1 cellular context compared by ENCODE assay signal in the genomic region with DNA sequence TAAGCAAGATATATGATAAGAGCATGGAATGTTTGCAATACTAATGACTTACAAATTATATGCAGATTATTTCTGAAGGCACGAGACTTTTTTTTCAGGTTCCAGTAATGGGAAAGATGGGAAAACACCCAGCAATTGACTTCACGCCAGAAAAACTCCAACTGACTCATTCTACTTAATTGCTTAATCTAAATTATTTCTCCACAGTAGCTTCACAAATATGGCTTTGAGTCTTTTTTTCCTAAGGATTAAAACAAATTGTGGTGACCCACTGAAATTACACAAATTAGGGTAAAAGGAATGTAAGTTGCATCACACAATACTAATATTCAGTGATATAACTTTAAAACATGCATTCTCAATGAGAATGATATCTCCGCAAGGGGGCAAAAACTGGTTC.
A peak's percentile ranks its signal among the peaks of the same experiment; 100 is the strongest.
TF ChIP-seq lines count a peak whose summit lies in the region.

No MANE protein-coding gene starts in this region.

TF ChIP-seq in HCT116, 20 proteins besides CTCF, POLR2A, EP300 and RAD21 (continued from another document):
- TF ChIP-seq, protein P1, sequence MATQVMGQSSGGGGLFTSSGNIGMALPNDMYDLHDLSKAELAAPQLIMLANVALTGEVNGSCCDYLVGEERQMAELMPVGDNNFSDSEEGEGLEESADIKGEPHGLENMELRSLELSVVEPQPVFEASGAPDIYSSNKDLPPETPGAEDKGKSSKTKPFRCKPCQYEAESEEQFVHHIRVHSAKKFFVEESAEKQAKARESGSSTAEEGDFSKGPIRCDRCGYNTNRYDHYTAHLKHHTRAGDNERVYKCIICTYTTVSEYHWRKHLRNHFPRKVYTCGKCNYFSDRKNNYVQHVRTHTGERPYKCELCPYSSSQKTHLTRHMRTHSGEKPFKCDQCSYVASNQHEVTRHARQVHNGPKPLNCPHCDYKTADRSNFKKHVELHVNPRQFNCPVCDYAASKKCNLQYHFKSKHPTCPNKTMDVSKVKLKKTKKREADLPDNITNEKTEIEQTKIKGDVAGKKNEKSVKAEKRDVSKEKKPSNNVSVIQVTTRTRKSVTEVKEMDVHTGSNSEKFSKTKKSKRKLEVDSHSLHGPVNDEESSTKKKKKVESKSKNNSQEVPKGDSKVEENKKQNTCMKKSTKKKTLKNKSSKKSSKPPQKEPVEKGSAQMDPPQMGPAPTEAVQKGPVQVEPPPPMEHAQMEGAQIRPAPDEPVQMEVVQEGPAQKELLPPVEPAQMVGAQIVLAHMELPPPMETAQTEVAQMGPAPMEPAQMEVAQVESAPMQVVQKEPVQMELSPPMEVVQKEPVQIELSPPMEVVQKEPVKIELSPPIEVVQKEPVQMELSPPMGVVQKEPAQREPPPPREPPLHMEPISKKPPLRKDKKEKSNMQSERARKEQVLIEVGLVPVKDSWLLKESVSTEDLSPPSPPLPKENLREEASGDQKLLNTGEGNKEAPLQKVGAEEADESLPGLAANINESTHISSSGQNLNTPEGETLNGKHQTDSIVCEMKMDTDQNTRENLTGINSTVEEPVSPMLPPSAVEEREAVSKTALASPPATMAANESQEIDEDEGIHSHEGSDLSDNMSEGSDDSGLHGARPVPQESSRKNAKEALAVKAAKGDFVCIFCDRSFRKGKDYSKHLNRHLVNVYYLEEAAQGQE (IDR thresholded peaks at IDR 0.05; ENCODE audit: low read depth): no peak
- TF ChIP-seq SRF (IDR thresholded peaks at IDR 0.05; ENCODE audit: low read depth): 0 out of 2 replicates have a peak, but pooled peaks have one; percentile 32
- peak; percentile 32; the same call in 1 of the 2 replicates for TF ChIP-seq FOSL1 (IDR thresholded peaks at IDR 0.05; ENCODE audit: low read depth)
